5 cellular contexts compared by ENCODE assay signal in genomic region chr14:96297999-96298398, GRCh38.
TF ChIP-seq lines count a peak whose summit lies in the region.

No MANE protein-coding gene starts in this region.

TF ChIP-seq in SK-N-SH, 30 proteins besides CTCF, POLR2A, EP300 and RAD21:
- TF ChIP-seq RCOR1 (IDR thresholded peaks at IDR 0.05; ENCODE audit: low read length) (no peak), EZH2phosphoT487 (IDR thresholded peaks at IDR 0.05; ENCODE audit: borderline replicate concordance, low read depth) (no peak), IRF3 (IDR thresholded peaks at IDR 0.05; ENCODE audit: low read depth, low read length) (no peak), MEF2A (IDR thresholded peaks at IDR 0.05; ENCODE audit: borderline replicate concordance, low read depth) (no peak), RFX5 (IDR thresholded peaks at IDR 0.05; ENCODE audit: low read length) (0 out of 2 replicates have a peak, but pooled peaks have one; percentile 51), FOSL2 (IDR thresholded peaks at IDR 0.05; ENCODE audit: borderline replicate concordance, low read depth) (no peak), MAX (IDR thresholded peaks at IDR 0.05; ENCODE audit: low read depth) (no peak)

TF ChIP-seq in SK-N-SH treated with all-trans-retinoic acid at 6 μM for 48 hours, 23 proteins besides CTCF, POLR2A, EP300 and RAD21:
- TF ChIP-seq ESRRG (CRISPR knock-in tag; IDR thresholded peaks at IDR 0.05) (no peak), BACH2 (CRISPR knock-in tag; IDR thresholded peaks at IDR 0.05; ENCODE audit: borderline replicate concordance) (no peak), OSR1 (CRISPR knock-in tag; IDR thresholded peaks at IDR 0.05) (no peak), POU6F1 (CRISPR knock-in tag; IDR thresholded peaks at IDR 0.05; ENCODE audit: borderline replicate concordance, low read depth) (no peak), TOX (CRISPR knock-in tag; IDR thresholded peaks at IDR 0.05; ENCODE audit: borderline replicate concordance) (no peak), ZFP3 (CRISPR knock-in tag; IDR thresholded peaks at IDR 0.05) (no peak), CSRNP3 (CRISPR knock-in tag; IDR thresholded peaks at IDR 0.05) (no peak), RARB (CRISPR knock-in tag; IDR thresholded peaks at IDR 0.05) (no peak)

TF ChIP-seq in A549, 52 proteins besides CTCF, POLR2A, EP300 and RAD21:
- TF ChIP-seq PBX3 (IDR thresholded peaks at IDR 0.05) (no peak), RFX5 (IDR thresholded peaks at IDR 0.05) (peak; percentile 69), E2F6 (IDR thresholded peaks at IDR 0.05; ENCODE audit: borderline replicate concordance, low read depth) (no peak)

TF ChIP-seq in IMR-90, 13 proteins besides CTCF, POLR2A, EP300 and RAD21:
- TF ChIP-seq RFX5 (IDR thresholded peaks at IDR 0.05; ENCODE audit: low read depth, low read length) (peak; percentile 76), MAFK (IDR thresholded peaks at IDR 0.05; ENCODE audit: low read depth, low read length) (no peak)

TF ChIP-seq in GM12878, 131 proteins besides CTCF, POLR2A, EP300 and RAD21:
- peak; percentile 61 for TF ChIP-seq RFX5 (IDR thresholded peaks at IDR 0.05; ENCODE audit: low read depth, low read length)
- no peak for TF ChIP-seq HCFC1 (IDR thresholded peaks at IDR 0.05; ENCODE audit: low read length)
- no peak for TF ChIP-seq HSF1 (IDR thresholded peaks at IDR 0.05; ENCODE audit: low read depth, low read length)
- TF ChIP-seq MEF2A (IDR thresholded peaks at IDR 0.05; ENCODE audit: insufficient read depth, low read depth, low read length) = no peak
- no peak for TF ChIP-seq SREBF2 (IDR thresholded peaks at IDR 0.05; ENCODE audit: low read length)
- TF ChIP-seq RELB (IDR thresholded peaks at IDR 0.05; ENCODE audit: low read depth) = no peak
- TF ChIP-seq NBN (IDR thresholded peaks at IDR 0.05) = no peak
- no peak for TF ChIP-seq ZSCAN29 (IDR thresholded peaks at IDR 0.05)
